Comparison of ENCODE assay signal across 8 cellular contexts in genomic region chr3:52831500-52832301, GRCh38. TPM values are rescaled to one million over a fixed set of nuclear protein-coding genes. Genes with fewer than 3 reads are reported as not detected.
DNase-seq lines count a peak whose midpoint lies in the region; ATAC-seq and TF ChIP-seq lines count a peak whose summit lies in the region.

No MANE protein-coding gene starts in this region.

- intact Hi-C loops in left lung (cut with DNase I), result no loop called here

- no peaks in the 10 kb centered on the region for H3K9me3 ChIP-seq in left lung

- DNase-seq in AG09309 (ENCODE audit: low read depth) (peak; percentile 29), LNCaP clone FGC (ENCODE audit: low read depth) (peak; percentile 54), brain microvascular endothelial cell (peak; percentile 77), left lung (peak in 1 of 2 donors; percentile 59), germinal center (ENCODE audit: low spot score) (no peak), NCI-H1048 (lab: John Stamatoyannopoulos, UW) (no peak), middle frontal gyrus (ENCODE audit: extremely low spot score, low spot score) (no peak)

- TF ChIP-seq CTCF in AG09309 (IDR thresholded peaks at IDR 0.05; ENCODE audit: control insufficient read depth, insufficient read depth, low read depth, low read length, missing control alignments), result no peak
- TF ChIP-seq CTCF in LNCaP clone FGC (IDR thresholded peaks at IDR 0.05; ENCODE audit: control insufficient read depth, extremely low read depth, insufficient read depth), result no peak
- no peak for TF ChIP-seq CTCF in brain microvascular endothelial cell (IDR thresholded peaks at IDR 0.05; ENCODE audit: low read depth, low read length, missing control alignments)
- TF ChIP-seq CTCF in left lung (IDR thresholded peaks at IDR 0.05), result no peak

- H3K36me3 ChIP-seq in brain microvascular endothelial cell (replicated peaks) (no peaks in the 10 kb centered on the region), left lung (peaks cover 0 to 34% of the 10 kb centered on the region in 2 donors)

- H3K27ac ChIP-seq in brain microvascular endothelial cell (no peak overlapping the region), left lung (no peak overlapping the region)

- ATAC-seq in left lung, result peak; percentile 24
- ATAC-seq in HG03159 (IDR thresholded peaks at IDR 0.05; ENCODE audit: unreplicated experiment), result no peak

- in situ Hi-C loops in brain microvascular endothelial cell (cut with HindIII; ENCODE audit: low pct_ligation_motif_present, low sequenced_read_pairs), result no loop called here

- no peak overlapping the region for H3K4me3 ChIP-seq in AG09309 (ENCODE audit: control insufficient read depth, low read depth, low read length)
- no peak overlapping the region for H3K4me3 ChIP-seq in LNCaP clone FGC (ENCODE audit: low read depth, low read length)
- H3K4me3 ChIP-seq in brain microvascular endothelial cell (ENCODE audit: low read depth, low read length), result no peak overlapping the region
- no peak overlapping the region for H3K4me3 ChIP-seq in left lung

- H3K4me1 ChIP-seq in left lung, result peaks cover 0 to 3% of the 10 kb centered on the region in 2 donors

- H3K27me3 ChIP-seq in brain microvascular endothelial cell (replicated peaks) (no peaks in the 10 kb centered on the region), left lung (no peaks in the 10 kb centered on the region)

RNA-seq across cellular contexts. Expression of gene ITIH4, which starts 1.2 kb away (rescaled TPM):
- total RNA-seq in left lung, result 10 to 100 TPM; 10.1 to 10.2 TPM

RNA-seq across cellular contexts. Expression of gene MUSTN1, which starts 3.1 kb away (rescaled TPM):
- 1 to 10 TPM; 1.2 to 7.5 TPM for total RNA-seq in left lung

RNA-seq across cellular contexts. Expression of gene ITIH3, which starts 37.1 kb away (rescaled TPM):
- 1 to 10 TPM; 1.5 to 3.6 TPM for total RNA-seq in left lung

RNA-seq across cellular contexts. Expression of gene ITIH1, which starts 54.3 kb away (rescaled TPM):
- total RNA-seq in left lung, result under 1 TPM in 1 of 2 donors, not detected in 1; 0.18 TPM

Comparison
In these comparisons a context has a peak if more than half of its experiments do, and no peak if none do; other contexts are left out.
1. DNase-seq: peak in AG09309 (single experiment), LNCaP clone FGC (single experiment) and brain microvascular endothelial cell (single experiment); none in germinal center (single experiment), NCI-H1048 (single experiment) and middle frontal gyrus (single experiment).